8 cellular contexts compared by ENCODE assay signal in the genomic region with DNA sequence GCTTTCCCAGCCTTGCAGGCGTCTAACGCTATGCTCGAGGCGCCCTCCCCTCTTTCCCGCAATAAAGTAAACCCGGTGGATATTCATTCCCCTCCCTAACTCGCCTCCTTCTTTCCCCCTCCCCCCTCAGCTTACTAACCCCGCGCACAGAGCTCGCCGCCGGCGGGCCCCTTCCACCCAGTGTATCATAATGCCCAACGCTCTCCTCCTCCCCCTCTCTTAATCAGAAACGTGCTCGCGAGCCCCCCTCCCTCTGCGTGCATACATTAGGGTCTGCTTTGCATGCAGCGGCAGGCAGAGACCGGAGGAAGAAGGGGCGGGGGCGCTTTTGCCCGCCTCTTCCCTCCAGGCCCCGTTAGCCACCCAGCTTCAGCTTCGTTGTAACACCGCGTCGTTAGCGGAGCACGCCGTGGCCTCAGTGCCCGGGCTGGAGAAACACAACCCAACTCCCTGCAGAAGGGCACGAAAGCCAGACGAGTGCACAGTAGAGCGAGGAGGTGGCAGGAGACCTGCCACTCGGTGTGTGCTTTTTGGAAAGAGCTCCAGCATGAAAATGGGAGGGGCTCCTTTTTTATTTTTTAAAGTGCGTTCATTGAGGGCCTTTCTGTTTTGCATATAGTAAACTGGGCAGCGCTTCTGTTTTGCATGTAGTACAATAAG. TPM values are rescaled to one million over a fixed set of nuclear protein-coding genes. Genes with fewer than 3 reads are reported as not detected.
DNase-seq lines count a peak whose midpoint lies in the region; ATAC-seq, FAIRE-seq and TF ChIP-seq lines count a peak whose summit lies in the region.

No MANE protein-coding gene starts in this region.

- no peak for TF ChIP-seq CTCF in MM.1S (IDR thresholded peaks at IDR 0.05; ENCODE audit: low read length)
- no peak for TF ChIP-seq CTCF in gastroesophageal sphincter (IDR thresholded peaks at IDR 0.05)
- no peak for TF ChIP-seq CTCF in omental fat pad (IDR thresholded peaks at IDR 0.05)
- TF ChIP-seq CTCF in vagina (IDR thresholded peaks at IDR 0.05) = no peak

- H4K20me1 ChIP-seq in MM.1S (ENCODE audit: insufficient read depth, low read length) = peaks cover 16% of the 10 kb centered on the region; the same call in 1 of the 2 replicates

- WGBS in gastroesophageal sphincter (ENCODE audit: low coverage in 1 of 2), 2 donors = 0% methylated on average over 1 to 19 of the region's 38 CpGs

- H3K79me2 ChIP-seq in MM.1S (ENCODE audit: low read length) = peaks cover 39% of the 10 kb centered on the region

- H3K27me3 ChIP-seq in MM.1S (replicated peaks; ENCODE audit: insufficient read depth, low read length) (no peaks in the 10 kb centered on the region), gastroesophageal sphincter (no peaks in the 10 kb centered on the region), vagina (no peaks in the 10 kb centered on the region)

- H3K36me3 ChIP-seq in MM.1S (replicated peaks; ENCODE audit: insufficient read depth, low read length) = no peaks in the 10 kb centered on the region
- H3K36me3 ChIP-seq in gastroesophageal sphincter = no peaks in the 10 kb centered on the region
- no peaks in the 10 kb centered on the region for H3K36me3 ChIP-seq in vagina

- FAIRE-seq in H54 (lab: Jason Lieb, UNC) = no peak

- peak; percentile 79 for DNase-seq in DMS79 (lab: John Stamatoyannopoulos, UW)
- no peak for DNase-seq in H54 (ENCODE audit: insufficient read length, low spot score)
- peak; percentile 77 for DNase-seq in MM.1S
- peak; percentile 61 for DNase-seq in activated effector memory CD4-positive, alpha-beta T cell treated with Interleukin-2 at 50 U/mL for 16 hours
- DNase-seq in omental fat pad (ENCODE audit: low spot score) = peak; percentile 23
- DNase-seq in vagina (ENCODE audit: extremely low spot score in 2 of 2) = peak in 1 of 2 donors; percentile 89

- peak overlapping the region; percentile 78 for H3K4me3 ChIP-seq in MM.1S (ENCODE audit: low read length)
- H3K4me3 ChIP-seq in gastroesophageal sphincter = peak overlapping the region; percentile 72 to 99
- H3K4me3 ChIP-seq in vagina = peak overlapping the region; percentile 66 to 99

- H3F3A ChIP-seq in MM.1S (ENCODE audit: insufficient read depth, low read length) = peaks cover 31% of the 10 kb centered on the region; the same call in 1 of the 2 replicates

- intact Hi-C loops in vagina (cut with DNase I) = no loop called here

- no peaks in the 10 kb centered on the region for H3K9me2 ChIP-seq in MM.1S (replicated peaks; ENCODE audit: insufficient read depth, low read length)

- peak overlapping the region; percentile 99 for H3K4me2 ChIP-seq in MM.1S (ENCODE audit: low read depth, low read length)

- H3K9me3 ChIP-seq in MM.1S (replicated peaks; ENCODE audit: insufficient read depth, low read length) (no peaks in the 10 kb centered on the region), gastroesophageal sphincter (no peaks in the 10 kb centered on the region), vagina (no peaks in the 10 kb centered on the region)

- ATAC-seq in gastroesophageal sphincter = peak; percentile 5
- ATAC-seq in omental fat pad (ENCODE audit: low FRiP score) = no peak

- peak overlapping the region; percentile 85 for H3K9ac ChIP-seq in MM.1S (ENCODE audit: low read length)

- 0 out of 2 replicates have a peak, but pooled peaks have one; percentile 30 for TF ChIP-seq POLR2A in H54 (IDR thresholded peaks at IDR 0.05; ENCODE audit: low read depth, low read length)
- peak; percentile 90 for TF ChIP-seq POLR2A in Raji (IDR thresholded peaks at IDR 0.05; ENCODE audit: insufficient read depth, low read depth, low read length)
- TF ChIP-seq POLR2A in gastroesophageal sphincter (IDR thresholded peaks at IDR 0.05) = no peak
- TF ChIP-seq POLR2A in vagina (IDR thresholded peaks at IDR 0.05) = no peak

- H3K4me1 ChIP-seq in MM.1S (ENCODE audit: low read length) = peaks cover 12% of the 10 kb centered on the region
- H3K4me1 ChIP-seq in gastroesophageal sphincter = peaks cover 0 to 51% (median 19%) of the 10 kb centered on the region in 3 donors
- peaks cover 49% of the 10 kb centered on the region for H3K4me1 ChIP-seq in vagina

- no peak for TF ChIP-seq EP300 in gastroesophageal sphincter (IDR thresholded peaks at IDR 0.05)

- peak overlapping the region; percentile 75 for H2AFZ ChIP-seq in MM.1S (ENCODE audit: low read length)

- H3K27ac ChIP-seq in MM.1S (ENCODE audit: low read length) (peak overlapping the region; percentile 89; the same call in 1 of the 2 replicates), gastroesophageal sphincter (peak overlapping the region; percentile 19 to 97 (median 96)), vagina (peak overlapping the region; percentile 97)

RNA-seq across cellular contexts. Expression of gene KMT2A, which starts 0.9 kb away (rescaled TPM):
- total RNA-seq in gastroesophageal sphincter (100 to 1,000 TPM in 1 of 4 donors, 10 to 100 TPM in 3; 42.3 to 116 (median 74.8) TPM), omental fat pad (10 to 100 TPM; 39.3 to 84.8 (median 51.9) TPM), vagina (72.7 TPM)

RNA-seq across cellular contexts. Expression of gene ATP5MG, which starts 34.0 kb away (rescaled TPM):
- total RNA-seq in gastroesophageal sphincter (10 to 100 TPM; 59.8 to 79.4 (median 70.2) TPM), omental fat pad (10 to 100 TPM; 38.1 to 57.1 (median 51.9) TPM), vagina (169 TPM)

Comparison
In these comparisons a context has a peak if more than half of its experiments do, and no peak if none do; other contexts are left out.
1. POLR2A ChIP-seq: peak in H54 (single experiment) and Raji (single experiment); none in gastroesophageal sphincter (0 of 2) and vagina (0 of 2).
2. Peak in every context shown above with its lines, with median percentiles within 50 percentile points of each other: H3K27ac ChIP-seq and H3K4me3 ChIP-seq.